2 cellular contexts compared by ENCODE assay signal in genomic region chr1:3463891-3464648, GRCh38.
TF ChIP-seq lines count a peak whose summit lies in the region.

No MANE protein-coding gene starts in this region.

TF ChIP-seq in IMR-90, 13 proteins besides CTCF, POLR2A, EP300 and RAD21 (continued from another document):
- TF ChIP-seq ELK1 (IDR thresholded peaks at IDR 0.05; ENCODE audit: borderline replicate concordance, low read depth, low read length): no peak
- no peak for TF ChIP-seq SMC3 (IDR thresholded peaks at IDR 0.05; ENCODE audit: low read depth, low read length)
- no peak for TF ChIP-seq RCOR1 (IDR thresholded peaks at IDR 0.05; ENCODE audit: insufficient replicate concordance, low read length)
- TF ChIP-seq USF2 (IDR thresholded peaks at IDR 0.05; ENCODE audit: low read depth, low read length): no peak
- no peak for TF ChIP-seq CEBPB (IDR thresholded peaks at IDR 0.05; ENCODE audit: low read depth, low read length)
- TF ChIP-seq MAZ (IDR thresholded peaks at IDR 0.05; ENCODE audit: borderline replicate concordance, low read depth, low read length): no peak
- TF ChIP-seq BHLHE40 (IDR thresholded peaks at IDR 0.05; ENCODE audit: low read depth, low read length): no peak
- TF ChIP-seq MAFK (IDR thresholded peaks at IDR 0.05; ENCODE audit: low read depth, low read length): no peak

TF ChIP-seq in SK-N-SH treated with all-trans-retinoic acid at 6 μM for 48 hours, 23 proteins besides CTCF, POLR2A, EP300 and RAD21 (continued from another document):
- TF ChIP-seq ZNF70 (CRISPR knock-in tag; IDR thresholded peaks at IDR 0.05) (no peak), ISL1 (CRISPR knock-in tag; IDR thresholded peaks at IDR 0.05) (no peak), POU6F1 (CRISPR knock-in tag; IDR thresholded peaks at IDR 0.05; ENCODE audit: borderline replicate concordance, low read depth) (no peak), ZFP3 (CRISPR knock-in tag; IDR thresholded peaks at IDR 0.05) (no peak), CSRNP3 (CRISPR knock-in tag; IDR thresholded peaks at IDR 0.05) (no peak), ESRRG (CRISPR knock-in tag; IDR thresholded peaks at IDR 0.05) (no peak), TSHZ2 (CRISPR knock-in tag; IDR thresholded peaks at IDR 0.05) (no peak), ZFP30 (CRISPR knock-in tag; IDR thresholded peaks at IDR 0.05) (no peak), PATZ1 (CRISPR knock-in tag; IDR thresholded peaks at IDR 0.05; ENCODE audit: borderline replicate concordance) (no peak), BACH2 (CRISPR knock-in tag; IDR thresholded peaks at IDR 0.05; ENCODE audit: borderline replicate concordance) (no peak), TOX (CRISPR knock-in tag; IDR thresholded peaks at IDR 0.05; ENCODE audit: borderline replicate concordance) (no peak), ARNTL (CRISPR knock-in tag; IDR thresholded peaks at IDR 0.05; ENCODE audit: borderline replicate concordance, low read depth) (no peak), CREB5 (CRISPR knock-in tag; IDR thresholded peaks at IDR 0.05; ENCODE audit: low read depth) (no peak), CSDC2 (CRISPR knock-in tag; IDR thresholded peaks at IDR 0.05) (no peak)
TF ChIP-seq in SK-N-SH treated with all-trans-retinoic acid at 6 μM for 48 hours: peak in this region for 0.
